Comparison of ENCODE assay signal across 9 cellular contexts in genomic region chr12:108850854-108851573, GRCh38. TPM values are rescaled to one million over a fixed set of nuclear protein-coding genes. Genes with fewer than 3 reads are reported as not detected.
DNase-seq lines count a peak whose midpoint lies in the region; ATAC-seq and TF ChIP-seq lines count a peak whose summit lies in the region.
"Had no signal": no experiment of that assay in that cellular context is flagged by ENCODE, and none has a peak within 500 bp of the region (broad histone marks: within the 10 kb centered on the region; RNA-seq: fewer than 3 reads in every experiment).

No MANE protein-coding gene starts in this region.

- no peaks in the 10 kb centered on the region for H3K27me3 Mint-ChIP-seq in activated T-helper 17 cell treated with anti-CD3 and anti-CD28 coated beads, Interleukin-2, amount 50 U/mL, for 72 hours
- no peaks in the 10 kb centered on the region for H3K27me3 Mint-ChIP-seq in CD4-positive, alpha-beta T cell

- ATAC-seq in GM18909 (IDR thresholded peaks at IDR 0.05; ENCODE audit: poor library complexity, unreplicated experiment) (peak; percentile 56), HG03097 (IDR thresholded peaks at IDR 0.05; ENCODE audit: low FRiP score, unreplicated experiment) (peak; percentile 57), left lobe of liver (peak; percentile 41)
- ATAC-seq in activated T-helper 17 cell treated with anti-CD3 and anti-CD28 coated beads, Interleukin-2, amount 50 U/mL, for 72 hours (replicated peaks): no peak
- ATAC-seq in CD4-positive, alpha-beta T cell (ENCODE audit: poor library complexity): no peak

- H3K4me1 Mint-ChIP-seq in activated T-helper 17 cell treated with anti-CD3 and anti-CD28 coated beads, Interleukin-2, amount 50 U/mL, for 72 hours: peaks cover 30% of the 10 kb centered on the region
- H3K4me1 Mint-ChIP-seq in CD4-positive, alpha-beta T cell (ENCODE audit: low read depth): peaks cover 12% of the 10 kb centered on the region

- H3K9me3 ChIP-seq in CD4-positive, alpha-beta T cell (ENCODE audit: control insufficient read depth, low read length): no peaks in the 10 kb centered on the region

- POLR2A ChIA-PET in CD4-positive, alpha-beta T cell (lab: Charles Lee): no interaction called here

- DNase-seq in left lobe of liver (ENCODE audit: low spot score): no peak
- no peak for DNase-seq in GF-D8 (lab: John Stamatoyannopoulos, UW)
- no peak for DNase-seq in NCI-H2107 treated with DMSO at 0.1 percent for 48 hours (lab: John Stamatoyannopoulos, UW; ENCODE audit: unreplicated experiment)
- DNase-seq in NCI-H2107 (lab: John Stamatoyannopoulos, UW): no peak
- no peak for DNase-seq in CD4-positive, alpha-beta T cell

- TF ChIP-seq CTCF in CD4-positive, alpha-beta T cell (IDR thresholded peaks at IDR 0.05): no peak

- H3K27ac ChIP-seq in CD4-positive, alpha-beta T cell (ENCODE audit: low read depth, low read length): no peak overlapping the region

- H3K4me3 Mint-ChIP-seq in activated T-helper 17 cell treated with anti-CD3 and anti-CD28 coated beads, Interleukin-2, amount 50 U/mL, for 72 hours: no peak overlapping the region
- H3K4me3 Mint-ChIP-seq in CD4-positive, alpha-beta T cell: no peak overlapping the region
- H3K4me3 Mint-ChIP-seq: T-helper 1 cell treated with Interleukin-12 subunit alpha and Interleukin-12 subunit beta and Interleukin-4 antibody, amounts not matched to agents 30 μg/mL and 1 μg/mL, for 36 hours had no signal

- intact Hi-C loops in CD4-positive, alpha-beta T cell (cut with DNase I, micrococcal nuclease): loop anchor here in 1 of 2 experiments (10.0 kb wide), 3 partner anchors 724 to 1274 kb away; partner anchors contain the start of genes FAM222A, IFT81, MMAB and MVK

- CTCF ChIA-PET in CD4-positive, alpha-beta T cell (lab: Charles Lee): interaction anchor here (0.5 kb wide), 1 partner anchor 1852 kb away, joined by 3 read pairs; no protein-coding TSS in a partner anchor

- H3K9me3 Mint-ChIP-seq in activated T-helper 17 cell treated with anti-CD3 and anti-CD28 coated beads, Interleukin-2, amount 50 U/mL, for 72 hours: no peaks in the 10 kb centered on the region
- no peaks in the 10 kb centered on the region for H3K9me3 Mint-ChIP-seq in CD4-positive, alpha-beta T cell

- peak overlapping the region; percentile 30 for H3K27ac Mint-ChIP-seq in activated T-helper 17 cell treated with anti-CD3 and anti-CD28 coated beads, Interleukin-2, amount 50 U/mL, for 72 hours
- H3K27ac Mint-ChIP-seq in CD4-positive, alpha-beta T cell: no peak overlapping the region
- H3K27ac Mint-ChIP-seq: T-helper 1 cell treated with Interleukin-12 subunit alpha and Interleukin-12 subunit beta and Interleukin-4 antibody, amounts not matched to agents 30 μg/mL and 1 μg/mL, for 36 hours had no signal

- H3K36me3 Mint-ChIP-seq in activated T-helper 17 cell treated with anti-CD3 and anti-CD28 coated beads, Interleukin-2, amount 50 U/mL, for 72 hours (ENCODE audit: low read depth): peaks cover 91% of the 10 kb centered on the region
- peaks cover 29% of the 10 kb centered on the region for H3K36me3 Mint-ChIP-seq in CD4-positive, alpha-beta T cell (ENCODE audit: low read depth)

- H3K27me3 ChIP-seq in CD4-positive, alpha-beta T cell (ENCODE audit: control insufficient read depth, insufficient read depth, low read length): no peaks in the 10 kb centered on the region

RNA-seq across cellular contexts. Expression of gene SSH1, which starts 6.4 kb away (rescaled TPM):
- total RNA-seq in activated T-helper 17 cell treated with anti-CD3 and anti-CD28 coated beads, Interleukin-2, amount 50 U/mL, for 72 hours: 10 to 100 TPM; 60.8 to 95.4 TPM
- total RNA-seq in left lobe of liver: 18.9 TPM
- 10 to 100 TPM; 21.1 to 24.2 TPM for total RNA-seq in CD4-positive, alpha-beta T cell

RNA-seq across cellular contexts. Expression of gene DAO, which starts 28.9 kb away (rescaled TPM):
- total RNA-seq in activated T-helper 17 cell treated with anti-CD3 and anti-CD28 coated beads, Interleukin-2, amount 50 U/mL, for 72 hours: not detected
- 65.3 TPM for total RNA-seq in left lobe of liver
- total RNA-seq in CD4-positive, alpha-beta T cell: not detected

Comparison
In these comparisons a context has a peak if more than half of its experiments do, and no peak if none do; other contexts are left out.
1. ATAC-seq: peak in GM18909 (single experiment), HG03097 (single experiment) and left lobe of liver (single experiment); none in activated T-helper 17 cell treated with anti-CD3 and anti-CD28 coated beads, Interleukin-2, amount 50 U/mL, for 72 hours (single experiment) and CD4-positive, alpha-beta T cell (single experiment).
2. RNA of gene DAO, which starts 28.9 kb away (total RNA-seq): 65.3 TPM in left lobe of liver (single experiment); not detected in activated T-helper 17 cell treated with anti-CD3 and anti-CD28 coated beads, Interleukin-2, amount 50 U/mL, for 72 hours and not detected in CD4-positive, alpha-beta T cell; every median in the first group is over 10 times any median in the second.